16 cellular contexts compared by ENCODE assay signal in genomic region chr2:98486374-98486981, GRCh38. TPM values are rescaled to one million over a fixed set of nuclear protein-coding genes. Genes with fewer than 3 reads are reported as not detected.
DNase-seq lines count a peak whose midpoint lies in the region; ATAC-seq, FAIRE-seq and TF ChIP-seq lines count a peak whose summit lies in the region.
"Had no signal": no experiment of that assay in that cellular context is flagged by ENCODE, and none has a peak within 500 bp of the region (broad histone marks: within the 10 kb centered on the region; RNA-seq: fewer than 3 reads in every experiment).

No MANE protein-coding gene starts in this region.

- H3K4me1 Mint-ChIP-seq in CD4-positive, alpha-beta memory T cell, result peaks cover 76 to 100% (median 88%) of the 10 kb centered on the region in 4 donors
- H3K4me1 Mint-ChIP-seq in activated T-helper 17 cell treated with anti-CD3 and anti-CD28 coated beads, Interleukin-2, amount 50 U/mL, for 72 hours, result peaks cover 63% of the 10 kb centered on the region
- peaks cover 61 to 100% (median 98%) of the 10 kb centered on the region in 7 donors for H3K4me1 Mint-ChIP-seq in naive thymus-derived CD4-positive, alpha-beta T cell
- H3K4me1 Mint-ChIP-seq in Caco-2 (ENCODE audit: low read depth, unreplicated experiment), result peaks cover 19% of the 10 kb centered on the region

- peak overlapping the region in 5 of 8 donors; percentile 35 to 69 (median 46) for H3K4me3 Mint-ChIP-seq in CD4-positive, alpha-beta memory T cell
- peak overlapping the region; percentile 52 for H3K4me3 Mint-ChIP-seq in activated T-helper 17 cell treated with anti-CD3 and anti-CD28 coated beads, Interleukin-2, amount 50 U/mL, for 72 hours
- H3K4me3 Mint-ChIP-seq in naive thymus-derived CD4-positive, alpha-beta T cell, result peak overlapping the region; percentile 4 to 82 (median 54)
- no peak overlapping the region for H3K4me3 Mint-ChIP-seq in Caco-2 (ENCODE audit: unreplicated experiment)
- H3K4me3 Mint-ChIP-seq: nephron progenitor cell had no signal

- H3K4me3 ChIP-seq in CD4-positive, alpha-beta memory T cell (ENCODE audit: low read length in 2 of 2), result no peak overlapping the region
- H3K4me3 ChIP-seq in naive thymus-derived CD4-positive, alpha-beta T cell (ENCODE audit: low read length), result no peak overlapping the region
- H3K4me3 ChIP-seq in MG63 (no peak overlapping the region), Caco-2 (ENCODE audit: low read depth, low read length) (no peak overlapping the region)

- CTCF ChIA-PET in CD4-positive, alpha-beta memory T cell (lab: Charles Lee; ENCODE audit: partially characterized antibody), result interaction anchor here (0.5 to 8.6 kb wide), 12 partner anchors 9 to 854 kb away, joined by 3 to 81 read pairs (median 7); no protein-coding TSS in a partner anchor
- CTCF ChIA-PET in naive thymus-derived CD4-positive, alpha-beta T cell (lab: Charles Lee), result interaction anchor here (0.9 to 2.6 kb wide), 4 partner anchors 18 to 34 kb away, joined by 3 to 26 read pairs (median 7); no protein-coding TSS in a partner anchor
- CTCF ChIA-PET in Caco-2 (lab: Charles Lee), result no interaction called here

- peak overlapping the region; percentile 1 to 88 (median 75) for H3K27ac Mint-ChIP-seq in CD4-positive, alpha-beta memory T cell
- H3K27ac Mint-ChIP-seq in activated T-helper 17 cell treated with anti-CD3 and anti-CD28 coated beads, Interleukin-2, amount 50 U/mL, for 72 hours, result peak overlapping the region; percentile 86
- H3K27ac Mint-ChIP-seq in naive thymus-derived CD4-positive, alpha-beta T cell, result peak overlapping the region in 8 of 9 donors; percentile 23 to 94 (median 81)
- H3K27ac Mint-ChIP-seq in Caco-2 (ENCODE audit: unreplicated experiment), result no peak overlapping the region
- H3K27ac Mint-ChIP-seq: nephron progenitor cell had no signal

- H3K27me3 ChIP-seq in CD4-positive, alpha-beta memory T cell (ENCODE audit: insufficient read depth, low read length), result no peaks in the 10 kb centered on the region
- no peaks in the 10 kb centered on the region for H3K27me3 ChIP-seq in naive thymus-derived CD4-positive, alpha-beta T cell (ENCODE audit: control insufficient read depth in 2 of 2, insufficient read depth in 2 of 2, low read length in 2 of 2)
- H3K27me3 ChIP-seq in MG63, result no peaks in the 10 kb centered on the region
- no peaks in the 10 kb centered on the region for H3K27me3 ChIP-seq in Caco-2 (replicated peaks; ENCODE audit: control insufficient read depth, insufficient read depth, low read length)

- peaks cover 91% of the 10 kb centered on the region for H3K4me1 ChIP-seq in CD4-positive, alpha-beta memory T cell (ENCODE audit: insufficient read depth, low read length)
- peaks cover 79 to 90% of the 10 kb centered on the region in 2 donors for H3K4me1 ChIP-seq in naive thymus-derived CD4-positive, alpha-beta T cell (ENCODE audit: control insufficient read depth in 2 of 2, insufficient read depth in 2 of 2, low read length in 2 of 2)
- peaks cover 21% of the 10 kb centered on the region for H3K4me1 ChIP-seq in Caco-2

- no peaks in the 10 kb centered on the region for H3K9me3 ChIP-seq in CD4-positive, alpha-beta memory T cell (ENCODE audit: control insufficient read depth in 1 of 2, low read length in 2 of 2)
- H3K9me3 ChIP-seq in naive thymus-derived CD4-positive, alpha-beta T cell (ENCODE audit: control insufficient read depth in 2 of 3, low read length in 3 of 3), result no peaks in the 10 kb centered on the region
- H3K9me3 ChIP-seq in MG63 (no peaks in the 10 kb centered on the region), Caco-2 (no peaks in the 10 kb centered on the region)

- H3K27me3 Mint-ChIP-seq in CD4-positive, alpha-beta memory T cell, result no peaks in the 10 kb centered on the region
- no peaks in the 10 kb centered on the region for H3K27me3 Mint-ChIP-seq in activated T-helper 17 cell treated with anti-CD3 and anti-CD28 coated beads, Interleukin-2, amount 50 U/mL, for 72 hours
- no peaks in the 10 kb centered on the region for H3K27me3 Mint-ChIP-seq in naive thymus-derived CD4-positive, alpha-beta T cell
- no peaks in the 10 kb centered on the region for H3K27me3 Mint-ChIP-seq in Caco-2 (ENCODE audit: insufficient read depth, unreplicated experiment)
- H3K27me3 Mint-ChIP-seq: IgD-negative memory B cell had no signal

- FAIRE-seq in GM12892 (lab: Jason Lieb, UNC), result peak; percentile 33

- no peak overlapping the region for H3K27ac ChIP-seq in CD4-positive, alpha-beta memory T cell (ENCODE audit: low read depth, low read length)
- peak overlapping the region; percentile 12 for H3K27ac ChIP-seq in naive thymus-derived CD4-positive, alpha-beta T cell (ENCODE audit: low read depth, low read length)

- no peak for ATAC-seq in activated T-helper 17 cell treated with anti-CD3 and anti-CD28 coated beads, Interleukin-2, amount 50 U/mL, for 72 hours (replicated peaks)
- ATAC-seq in naive thymus-derived CD4-positive, alpha-beta T cell, result no peak
- ATAC-seq: left lobe of liver had no signal

- POLR2A ChIA-PET in CD4-positive, alpha-beta memory T cell (lab: Charles Lee; ENCODE audit: partially characterized antibody), result interaction anchor here (0.5 to 15.7 kb wide), 5 partner anchors 11 to 40 kb away, joined by 3 to 327 read pairs (median 7); partner anchors contain the start of gene INPP4A
- POLR2A ChIA-PET in naive thymus-derived CD4-positive, alpha-beta T cell (lab: Charles Lee), result interaction anchor here (1.4 to 4.5 kb wide), 3 partner anchors 21 to 35 kb away, joined by 6 to 34 read pairs (median 8); no protein-coding TSS in a partner anchor
- POLR2A ChIA-PET in Caco-2 (lab: Charles Lee), result no interaction called here

- peaks cover 5% of the 10 kb centered on the region for H3K36me3 ChIP-seq in CD4-positive, alpha-beta memory T cell (ENCODE audit: insufficient read depth, low read length)
- peaks cover 0 to 13% (median 0%) of the 10 kb centered on the region in 3 experiments for H3K36me3 ChIP-seq in naive thymus-derived CD4-positive, alpha-beta T cell (ENCODE audit: control insufficient read depth in 2 of 3, insufficient read depth in 3 of 3, low read length in 3 of 3)
- no peaks in the 10 kb centered on the region for H3K36me3 ChIP-seq in MG63
- no peaks in the 10 kb centered on the region for H3K36me3 ChIP-seq in Caco-2 (ENCODE audit: control insufficient read depth, insufficient read depth, low read length)

- DNase-seq in CD4-positive, alpha-beta memory T cell, result no peak
- no peak for DNase-seq in GM12892 (ENCODE audit: insufficient read length)
- DNase-seq in naive thymus-derived CD4-positive, alpha-beta T cell, result no peak
- DNase-seq in MG63, result no peak
- DNase-seq in Caco-2, result no peak
- no peak for DNase-seq in DMS79 treated with DMSO at 0.1 percent for 48 hours (lab: John Stamatoyannopoulos, UW)
- DNase-seq: GOT3; hypothalamus; NCI-H1105; NCI-H446; nephron progenitor cell; stimulated activated CD8-positive, alpha-beta memory T cell treated with anti-CD3 and anti-CD28 coated beads, Interleukin-4, amount 100 ng/mL, for 48 hours; trophoblast cell had no signal

- TF ChIP-seq POLR2A in GM12892 (IDR thresholded peaks at IDR 0.05; ENCODE audit: low read depth, low read length), result peak; percentile 31; the same call in 1 of the 2 replicates

- intact Hi-C loops in CD4-positive, alpha-beta memory T cell (cut with micrococcal nuclease), result no loop called here
- intact Hi-C loops in naive thymus-derived CD4-positive, alpha-beta T cell (cut with micrococcal nuclease), result loop anchor here in 1 of 2 donors (10.0 kb wide), 1 partner anchor 772 kb away; the partner anchor contains the start of gene ZAP70
- intact Hi-C loops in Caco-2 (cut with micrococcal nuclease; ENCODE audit: unreplicated experiment), result no loop called here

- peaks cover 6 to 13% of the 10 kb centered on the region in 2 donors for H3K36me3 Mint-ChIP-seq in CD4-positive, alpha-beta memory T cell
- H3K36me3 Mint-ChIP-seq in activated T-helper 17 cell treated with anti-CD3 and anti-CD28 coated beads, Interleukin-2, amount 50 U/mL, for 72 hours (ENCODE audit: low read depth), result no peaks in the 10 kb centered on the region
- H3K36me3 Mint-ChIP-seq in naive thymus-derived CD4-positive, alpha-beta T cell, result peaks cover 0 to 23% (median 8%) of the 10 kb centered on the region in 5 donors
- peaks cover 6% of the 10 kb centered on the region for H3K36me3 Mint-ChIP-seq in Caco-2 (ENCODE audit: insufficient read depth, unreplicated experiment)

- no TSS peak for BruUV-seq in Caco-2 (replicated peaks; lab: Mats Ljungman, UMichigan)

- peaks cover 0 to 2% (median 0%) of the 10 kb centered on the region in 8 donors for H3K9me3 Mint-ChIP-seq in CD4-positive, alpha-beta memory T cell
- H3K9me3 Mint-ChIP-seq in activated T-helper 17 cell treated with anti-CD3 and anti-CD28 coated beads, Interleukin-2, amount 50 U/mL, for 72 hours, result no peaks in the 10 kb centered on the region
- no peaks in the 10 kb centered on the region for H3K9me3 Mint-ChIP-seq in naive thymus-derived CD4-positive, alpha-beta T cell
- peaks cover 7% of the 10 kb centered on the region for H3K9me3 Mint-ChIP-seq in Caco-2 (ENCODE audit: unreplicated experiment)
- H3K9me3 Mint-ChIP-seq: IgD-negative memory B cell, nephron progenitor cell had no signal

- no peak for TF ChIP-seq CTCF in Caco-2 (IDR thresholded peaks at IDR 0.05; ENCODE audit: insufficient read depth in 1 of 2, low read depth in 1 of 2, low read length in 1 of 2, severe bottlenecking in 1 of 2, unreplicated experiment in 1 of 2)

RNA-seq across cellular contexts. Expression of gene INPP4A, which starts 41.8 kb away (rescaled TPM):
- 100 to 1,000 TPM; 133 TPM for total RNA-seq in CD4-positive, alpha-beta memory T cell
- polyA plus RNA-seq in CD4-positive, alpha-beta memory T cell, result 10 to 100 TPM; 30.5 to 50.7 TPM
- 22.2 TPM for polyA plus RNA-seq in GM12892 (2012; ENCODE audit: missing spikeins)
- 10 to 100 TPM; 66.4 to 74.8 TPM for total RNA-seq in activated T-helper 17 cell treated with anti-CD3 and anti-CD28 coated beads, Interleukin-2, amount 50 U/mL, for 72 hours
- 100 to 1,000 TPM; 126 to 165 (median 157) TPM for total RNA-seq in naive thymus-derived CD4-positive, alpha-beta T cell
- polyA plus RNA-seq in naive thymus-derived CD4-positive, alpha-beta T cell, result 10 to 100 TPM; 51.4 to 75.4 TPM
- 8.4 and 12.6 TPM in 2 replicates for total RNA-seq in MG63 (2014; rRNA removed; shearing (Covaris generic); ENCODE audit: low replicate concordance)
- total RNA-seq in Caco-2 (2022), result 24.9 and 26.3 TPM in 2 replicates
